33 cellular contexts compared by ENCODE assay signal in genomic region chr13:24489721-24490120, GRCh38.
"Had no signal": no experiment of that assay in that cellular context is flagged by ENCODE, and none has a peak within 500 bp of the region (broad histone marks: within the 10 kb centered on the region; RNA-seq: fewer than 3 reads in every experiment).

No MANE protein-coding gene starts in this region.

- H3K27ac ChIP-seq: adrenal gland, ascending aorta, body of pancreas, brain microvascular endothelial cell, breast epithelium, cardiac muscle cell had no signal

- H3K27me3 ChIP-seq: adrenal gland, ascending aorta, body of pancreas, brain microvascular endothelial cell, breast epithelium, cardiac muscle cell had no signal

- ATAC-seq: activated naive CD4-positive, alpha-beta T cell treated with anti-CD3 and anti-CD28 coated beads, Interleukin-2, amount 50 U/mL, for 72 hours; activated naive CD8-positive, alpha-beta T cell treated with anti-CD3 and anti-CD28 coated beads, Interleukin-2, amount 50 U/mL, for 24 hours; activated T-cell treated with anti-CD3 and anti-CD28 coated beads, Interleukin-2, amount 50 U/mL, for 4 hours; activated T-cell treated with anti-CD3 and anti-CD28 coated beads, Interleukin-2, amount 50 U/mL, for 72 hours; activated T-helper 17 cell treated with anti-CD3 and anti-CD28 coated beads, Interleukin-2, amount 50 U/mL, for 72 hours; body of pancreas had no signal

- H3K9me3 ChIP-seq: adrenal gland, ascending aorta, body of pancreas, breast epithelium had no signal

- H3K4me1 ChIP-seq: adrenal gland, ascending aorta, body of pancreas, breast epithelium had no signal

- H3K4me3 ChIP-seq: adrenal gland, ascending aorta, body of pancreas, breast epithelium, cardiac muscle cell had no signal

- DNase-seq: activated effector memory CD4-positive, alpha-beta T cell treated with anti-CD3 and anti-CD28 coated beads, Interleukin-2, amount 50 U/mL, for 16 hours; activated effector memory CD4-positive, alpha-beta T cell treated with Interleukin-2 at 50 U/mL for 16 hours; activated gamma-delta T cell; activated gamma-delta T cell treated with Interleukin-2 at 50 U/mL for 16 hours; activated naive CD4-positive, alpha-beta T cell; activated naive CD4-positive, alpha-beta T cell treated with anti-CD3 and anti-CD28 coated beads for 36 hours; activated naive CD4-positive, alpha-beta T cell treated with anti-CD3 and anti-CD28 coated beads, Interleukin-2, amount 10 ng/mL, durations not matched to agents 7 days and 5 days; activated naive CD4-positive, alpha-beta T cell treated with anti-CD3 and anti-CD28 coated beads, Interleukin-2, amount 50 U/mL, for 16 hours; activated naive CD4-positive, alpha-beta T cell treated with Interleukin-2 at 50 U/mL for 16 hours; activated naive CD8-positive, alpha-beta T cell treated with anti-CD3 and anti-CD28 coated beads for 36 hours; activated naive CD8-positive, alpha-beta T cell treated with anti-CD3 and anti-CD28 coated beads, Interleukin-2, amount 10 ng/mL, durations not matched to agents 7 days and 5 days; activated naive CD8-positive, alpha-beta T cell treated with anti-CD3 and anti-CD28 coated beads, Interleukin-2, amount 50 U/mL, for 24 hours; activated T-cell treated with anti-CD3 and anti-CD28 coated beads for 4 hours; activated T-cell treated with anti-CD3 and anti-CD28 coated beads, Interleukin-2, amount 50 U/mL, for 1 hour; activated T-cell treated with anti-CD3 and anti-CD28 coated beads, Interleukin-2, amount 50 U/mL, for 24 hours; activated T-cell treated with anti-CD3 and anti-CD28 coated beads, Interleukin-2, amount 50 U/mL, for 4 hours; activated T-cell treated with anti-CD3 and anti-CD28 coated beads, Interleukin-2, amount 50 U/mL, for 48 hours; activated T-cell treated with anti-CD3 and anti-CD28 coated beads, Interleukin-2, amount 50 U/mL, for 72 hours; adrenal gland; amniotic stem cell; amygdala; anterior cingulate cortex; aorta; body of pancreas; brain microvascular endothelial cell; caudate nucleus; central memory CD4-positive, alpha-beta T cell; cerebellar nuclear complex had no signal
